Comparison of ENCODE assay signal across 27 cellular contexts in genomic region chr20:23311932-23312331, GRCh38.
"Had no signal": no experiment of that assay in that cellular context is flagged by ENCODE, and none has a peak within 500 bp of the region (broad histone marks: within the 10 kb centered on the region; RNA-seq: fewer than 3 reads in every experiment).

No MANE protein-coding gene starts in this region.

- H3K4me1 ChIP-seq: ascending aorta, foreskin keratinocyte, lower lobe of right lung, right lobe of liver had no signal

- H3K36me3 ChIP-seq: ascending aorta, esophagus muscularis mucosa, heart left ventricle, lower lobe of right lung, right lobe of liver, thoracic aorta had no signal

- H3K9me3 ChIP-seq: ascending aorta, esophagus muscularis mucosa, heart left ventricle, lower lobe of right lung, right lobe of liver, thoracic aorta had no signal

- H3K4me3 ChIP-seq: ascending aorta, coronary artery, esophagus muscularis mucosa, heart left ventricle, lower lobe of right lung, right lobe of liver, skin epidermis, thoracic aorta had no signal

- H3K27ac ChIP-seq: ascending aorta, esophagus muscularis mucosa, foreskin keratinocyte, heart left ventricle, lower lobe of right lung, right lobe of liver, skin epidermis, thoracic aorta had no signal

- DNase-seq: activated CD4-positive, alpha-beta T cell treated with anti-CD3 and anti-CD28 coated beads for 36 hours; activated CD4-positive, alpha-beta T cell treated with anti-CD3 and anti-CD28 coated beads, Interleukin-2, amount 50 U/mL, for 4 hours; activated CD4-positive, CD25-positive, alpha-beta regulatory T cell; activated effector memory CD4-positive, alpha-beta T cell treated with anti-CD3 and anti-CD28 coated beads, Interleukin-2, amount 50 U/mL, for 16 hours; activated naive CD4-positive, alpha-beta T cell treated with anti-CD3 and anti-CD28 coated beads for 36 hours; activated naive CD8-positive, alpha-beta T cell treated with anti-CD3 and anti-CD28 coated beads for 36 hours; activated T-cell treated with anti-CD3 and anti-CD28 coated beads for 4 hours; effector memory CD8-positive, alpha-beta T cell; foreskin keratinocyte; heart left ventricle; hypothalamus; immature natural killer cell; lower lobe of right lung; mesenchymal stem cell; natural killer cell; right lobe of liver; stimulated activated CD4-positive, alpha-beta T cell treated with anti-CD3 and anti-CD28 coated beads, Interleukin-4, amount 100 ng/mL, for 24 hours; T-helper 9 cell; trophoblast cell had no signal

- ATAC-seq: activated CD4-positive, alpha-beta T cell treated with anti-CD3 and anti-CD28 coated beads for 36 hours; effector memory CD8-positive, alpha-beta T cell; foreskin keratinocyte; heart left ventricle; left lobe of liver; lower lobe of right lung; natural killer cell; right lobe of liver; stimulated activated effector memory CD8-positive, alpha-beta T cell treated with anti-CD3 and anti-CD28 coated beads, Interleukin-12 subunit alpha, Interleukin-12 subunit beta, amount 100 ng/mL, for 72 hours had no signal

- FAIRE-seq: urothelium cell line had no signal

- H3K27me3 ChIP-seq: ascending aorta, esophagus muscularis mucosa, foreskin keratinocyte, heart left ventricle, right lobe of liver had no signal
